Comparison of ENCODE assay signal across 8 cellular contexts in the genomic region with DNA sequence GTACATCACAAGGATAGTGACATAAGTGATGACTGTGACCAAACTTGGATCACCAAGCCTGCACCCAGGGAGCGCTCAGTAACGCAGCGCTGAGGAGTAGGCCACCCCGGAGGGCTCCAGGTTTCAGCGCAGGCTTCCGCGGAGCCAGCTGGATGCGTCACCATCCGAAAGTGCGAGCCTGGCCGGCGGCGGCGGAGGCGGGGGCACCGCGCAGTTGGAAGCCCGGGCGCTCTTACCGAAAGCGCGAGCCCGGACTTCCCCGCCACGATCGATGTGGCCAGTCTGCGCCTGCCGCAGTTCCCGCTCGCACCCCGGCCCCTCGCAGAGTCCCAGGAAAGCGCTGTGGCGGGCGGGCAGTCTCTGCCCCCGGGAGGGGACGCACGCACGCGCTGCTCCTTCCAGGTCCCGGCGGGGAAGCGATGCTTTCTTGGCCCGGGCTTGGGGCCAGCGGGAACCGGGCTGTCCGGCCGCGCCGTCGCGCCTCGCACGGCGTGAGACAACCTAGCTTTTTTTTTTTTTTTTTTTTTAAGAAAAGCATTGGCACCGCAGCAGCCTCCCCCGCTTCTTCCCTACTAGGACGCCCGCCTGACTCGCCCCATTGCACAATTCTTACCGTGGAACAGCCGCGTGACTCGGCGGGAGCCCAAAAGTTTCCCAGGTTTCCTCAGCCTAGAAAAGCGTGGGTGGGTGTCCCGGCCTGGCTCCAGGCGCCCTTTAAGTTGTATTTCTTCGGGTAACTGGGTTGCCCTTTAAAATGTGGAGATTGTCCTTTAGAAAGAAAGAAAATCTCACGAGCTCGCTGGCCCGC. TPM values are rescaled to one million over a fixed set of nuclear protein-coding genes. Genes with fewer than 3 reads are reported as not detected.
DNase-seq lines count a peak whose midpoint lies in the region; ATAC-seq and TF ChIP-seq lines count a peak whose summit lies in the region.

No MANE protein-coding gene starts in this region.

- DNase-seq in GM10266 (ENCODE audit: extremely low spot score) (peak; percentile 49), NCI-H460 (ENCODE audit: extremely low read depth, low read depth) (peak; percentile 46), activated T-cell treated with anti-CD3 and anti-CD28 coated beads for 48 hours (ENCODE audit: low read depth) (peak; percentile 65), epithelial cell of proximal tubule (ENCODE audit: low read depth) (no peak), mucosa of descending colon (peak; percentile 71 to 84 (median 78)), NCI-H187 treated with DMSO at 0.1 percent for 48 hours (lab: John Stamatoyannopoulos, UW) (no peak)
- DNase-seq in stimulated activated CD8-positive, alpha-beta memory T cell treated with anti-CD3 and anti-CD28 coated beads, Interleukin-2, amount 100 ng/mL, for 1 hour (ENCODE audit: low read depth in 2 of 2), result peak; percentile 49 to 54

- ATAC-seq in HG02623 (IDR thresholded peaks at IDR 0.05; ENCODE audit: unreplicated experiment) (peak; percentile 81), mucosa of descending colon (peak; percentile 91)

- H3K4me3 ChIP-seq in epithelial cell of proximal tubule (ENCODE audit: low read depth, low read length) (peak overlapping the region; percentile 68), mucosa of descending colon (peak overlapping the region; percentile 25)

- H3K4me1 ChIP-seq in mucosa of descending colon (ENCODE audit: low read depth), result peaks cover 9% of the 10 kb centered on the region

- TF ChIP-seq CTCF in GM10266 (IDR thresholded peaks at IDR 0.05; ENCODE audit: control insufficient read depth, insufficient read depth, low read depth, missing control alignments), result no peak
- TF ChIP-seq CTCF in epithelial cell of proximal tubule (conservative IDR thresholded peaks at IDR 0.05; ENCODE audit: low read depth, low read length), result no peak
- no peak for TF ChIP-seq CTCF in mucosa of descending colon (IDR thresholded peaks at IDR 0.05)

- H3K9me3 ChIP-seq in mucosa of descending colon, result no peaks in the 10 kb centered on the region

- intact Hi-C loops in mucosa of descending colon (cut with DNase I, micrococcal nuclease), result no loop called here

- no peaks in the 10 kb centered on the region for H3K36me3 ChIP-seq in mucosa of descending colon (ENCODE audit: low read depth)

RNA-seq across cellular contexts. Expression of a gene that starts 36.4 kb away (rescaled TPM):
- 73.5 and 74.8 TPM in 2 replicates for total RNA-seq in NCI-H460 (2014; rRNA removed; shearing (Covaris generic))
- 26.6 and 27.3 TPM in 2 replicates for polyA plus RNA-seq in NCI-H460 (2014; cell fraction: nucleus; rRNA removed)
- total RNA-seq in epithelial cell of proximal tubule, result 77.5 and 110 TPM in 2 replicates
- total RNA-seq in mucosa of descending colon, result 100 to 1,000 TPM in 2 of 3 donors, 10 to 100 TPM in 1; 97.1 to 132 (median 103) TPM

Comparison
In these comparisons a context has a peak if more than half of its experiments do, and no peak if none do; other contexts are left out.
1. DNase-seq: peak in GM10266 (single experiment), NCI-H460 (single experiment), activated T-cell treated with anti-CD3 and anti-CD28 coated beads for 48 hours (single experiment), mucosa of descending colon (3 of 3) and stimulated activated CD8-positive, alpha-beta memory T cell treated with anti-CD3 and anti-CD28 coated beads, Interleukin-2, amount 100 ng/mL, for 1 hour (2 of 2); none in epithelial cell of proximal tubule (single experiment) and NCI-H187 treated with DMSO at 0.1 percent for 48 hours (single experiment).